ENCODE assay signal across 14 cellular contexts in the genomic region with DNA sequence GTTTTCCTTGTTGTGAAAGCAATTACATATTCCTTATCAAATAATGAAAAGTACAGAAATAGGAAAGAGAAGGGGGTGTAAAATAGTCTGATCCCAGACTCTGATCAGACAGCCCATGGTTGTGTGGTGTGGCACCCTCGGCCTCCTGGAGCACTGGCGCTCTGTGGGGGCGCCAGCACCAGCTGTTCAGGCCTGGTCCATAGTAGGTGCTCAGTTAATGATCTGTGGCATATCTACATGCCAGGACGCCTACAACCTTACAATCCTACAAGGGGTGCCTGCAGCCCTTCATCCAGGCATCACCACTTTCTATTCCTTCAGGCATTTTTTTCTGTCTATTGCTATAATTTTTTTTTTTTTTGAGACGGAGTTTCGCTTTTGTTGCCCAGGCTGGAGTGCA.
"Had no signal": no experiment of that assay in that cellular context is flagged by ENCODE, and none has a peak within 500 bp of the region (broad histone marks: within the 10 kb centered on the region; RNA-seq: fewer than 3 reads in every experiment).

No MANE protein-coding gene starts in this region.

- H3K36me3 Mint-ChIP-seq: natural killer cell had no signal

- H3K4me3 ChIP-seq: ascending aorta, dorsolateral prefrontal cortex, psoas muscle, tibial nerve had no signal

- H3K4me3 Mint-ChIP-seq: activated naive CD4-positive, alpha-beta T cell treated with anti-CD3 and anti-CD28 coated beads, Interleukin-2, amount 10 ng/mL, durations not matched to agents 7 days and 5 days; endodermal cell; memory B cell; natural killer cell; stimulated activated effector memory CD8-positive, alpha-beta T cell treated with anti-CD3 and anti-CD28 coated beads, Interleukin-12 subunit alpha, Interleukin-12 subunit beta, amount 100 ng/mL, for 72 hours had no signal

- H3K4me1 Mint-ChIP-seq: activated naive CD4-positive, alpha-beta T cell treated with anti-CD3 and anti-CD28 coated beads, Interleukin-2, amount 10 ng/mL, durations not matched to agents 7 days and 5 days; endodermal cell; memory B cell; stimulated activated effector memory CD8-positive, alpha-beta T cell treated with anti-CD3 and anti-CD28 coated beads, Interleukin-12 subunit alpha, Interleukin-12 subunit beta, amount 100 ng/mL, for 72 hours had no signal

- H3K9me3 Mint-ChIP-seq: activated naive CD4-positive, alpha-beta T cell treated with anti-CD3 and anti-CD28 coated beads, Interleukin-2, amount 10 ng/mL, durations not matched to agents 7 days and 5 days; endodermal cell; memory B cell; natural killer cell; stimulated activated effector memory CD8-positive, alpha-beta T cell treated with anti-CD3 and anti-CD28 coated beads, Interleukin-12 subunit alpha, Interleukin-12 subunit beta, amount 100 ng/mL, for 72 hours had no signal

- H3K27me3 ChIP-seq: ascending aorta, dorsolateral prefrontal cortex, tibial nerve had no signal

- DNase-seq: activated CD4-positive, alpha-beta T cell treated with anti-CD3 and anti-CD28 coated beads, Interleukin-2, amount 50 U/mL, for 48 hours; activated naive CD4-positive, alpha-beta T cell treated with anti-CD3 and anti-CD28 coated beads, Interleukin-2, amount 10 ng/mL, durations not matched to agents 7 days and 5 days; activated T-cell treated with anti-CD3 and anti-CD28 coated beads, Interleukin-2, amount 50 U/mL, for 1 hour; endodermal cell; erythroblast; natural killer cell; T1000; WERI-Rb-1 had no signal

- H3K4me1 ChIP-seq: ascending aorta, psoas muscle, tibial nerve had no signal

- H3K27me3 Mint-ChIP-seq: activated naive CD4-positive, alpha-beta T cell treated with anti-CD3 and anti-CD28 coated beads, Interleukin-2, amount 10 ng/mL, durations not matched to agents 7 days and 5 days; memory B cell had no signal

- H3K27ac ChIP-seq: ascending aorta, psoas muscle, WERI-Rb-1 had no signal

- H3K9me3 ChIP-seq: ascending aorta, psoas muscle, tibial nerve had no signal

- ATAC-seq: natural killer cell; stimulated activated effector memory CD8-positive, alpha-beta T cell treated with anti-CD3 and anti-CD28 coated beads, Interleukin-12 subunit alpha, Interleukin-12 subunit beta, amount 100 ng/mL, for 72 hours had no signal
